ENCODE assay signal across 8 cellular contexts in genomic region chr2:200377774-200378336, GRCh38.
DNase-seq lines count a peak whose midpoint lies in the region; ATAC-seq and TF ChIP-seq lines count a peak whose summit lies in the region.

No MANE protein-coding gene starts in this region.

- peak; percentile 30 for ATAC-seq in SK-N-SH treated with all-trans-retinoic acid at 6 μM for 48 hours
- ATAC-seq in HG03025 (IDR thresholded peaks at IDR 0.05; ENCODE audit: low FRiP score, unreplicated experiment): no peak
- ATAC-seq in HG03039 (IDR thresholded peaks at IDR 0.05; ENCODE audit: unreplicated experiment): no peak
- no peak for ATAC-seq in GM18511 (IDR thresholded peaks at IDR 0.05; ENCODE audit: unreplicated experiment)

- H2AFZ ChIP-seq in hepatocyte: no peak overlapping the region

- H3K9me3 ChIP-seq in HEK293 (ENCODE audit: control insufficient read depth, insufficient read depth, low read depth, low read length) (no peaks in the 10 kb centered on the region), hepatocyte (ENCODE audit: low read depth) (no peaks in the 10 kb centered on the region), skeletal muscle tissue (ENCODE audit: control insufficient read depth in 3 of 3, low read length in 3 of 3) (no peaks in the 10 kb centered on the region)

- CTCF ChIA-PET in HEK293 (lab: Yijun Ruan, JAX): interaction anchor here (0.6 kb wide), 1 partner anchor 43 kb away, joined by 7 read pairs; no protein-coding TSS in a partner anchor

- peak; percentile 77 for DNase-seq in hepatocyte (ENCODE audit: low spot score)
- DNase-seq in stimulated activated CD4-positive, alpha-beta T cell treated with anti-CD3 and anti-CD28 coated beads, Interleukin-4, amount 100 ng/mL, for 1 hour: no peak

- POLR2A ChIA-PET in HEK293 (lab: Yijun Ruan, JAX): interaction anchor here (0.6 kb wide), 1 partner anchor 96 kb away, joined by 10 read pairs; no protein-coding TSS in a partner anchor

- H3K9me2 ChIP-seq in hepatocyte (replicated peaks; ENCODE audit: insufficient read depth): no peaks in the 10 kb centered on the region

- no peak overlapping the region for H3K4me3 ChIP-seq in HEK293 (ENCODE audit: low read depth, low read length)
- no peak overlapping the region for H3K4me3 ChIP-seq in hepatocyte
- peak overlapping the region in 1 of 3 donors; percentile 7 for H3K4me3 ChIP-seq in skeletal muscle tissue (ENCODE audit: low read length in 3 of 3)

- H3K4me2 ChIP-seq in hepatocyte: peak overlapping the region; percentile 66

- H3K27ac ChIP-seq in HEK293 (ENCODE audit: extremely low read depth, low read depth, low read length) (no peak overlapping the region), hepatocyte (peak overlapping the region; percentile 91), skeletal muscle tissue (ENCODE audit: low read depth, low read length) (peak overlapping the region; percentile 82)

- TF ChIP-seq CTCF in HEK293 (tag by site-specific recombination; IDR thresholded peaks at IDR 0.05): no peak
- no peak for TF ChIP-seq CTCF in hepatocyte (IDR thresholded peaks at IDR 0.05; ENCODE audit: poor library complexity)

- no peaks in the 10 kb centered on the region for H4K20me1 ChIP-seq in hepatocyte (ENCODE audit: insufficient read depth, poor library complexity, severe bottlenecking)

- H3K9ac ChIP-seq in skeletal muscle tissue (ENCODE audit: low read depth in 1 of 3, low read length in 3 of 3): no peak overlapping the region

- H3K27me3 ChIP-seq in hepatocyte (no peaks in the 10 kb centered on the region), skeletal muscle tissue (ENCODE audit: control insufficient read depth in 3 of 3, insufficient read depth in 3 of 3, low read length in 3 of 3) (no peaks in the 10 kb centered on the region)

- H3K4me1 ChIP-seq in HEK293 (ENCODE audit: control insufficient read depth, insufficient read depth, low read length) (peaks cover 49% of the 10 kb centered on the region), hepatocyte (ENCODE audit: insufficient read depth) (peaks cover 55% of the 10 kb centered on the region), skeletal muscle tissue (ENCODE audit: control insufficient read depth in 3 of 3, insufficient read depth in 3 of 3, low read length in 3 of 3) (peaks cover 26 to 49% (median 42%) of the 10 kb centered on the region in 3 donors)

- H3K36me3 ChIP-seq in HEK293 (ENCODE audit: control insufficient read depth in 2 of 2, insufficient read depth in 1 of 2, low read length in 2 of 2) (no peaks in the 10 kb centered on the region), hepatocyte (replicated peaks; ENCODE audit: insufficient read depth, low read depth) (no peaks in the 10 kb centered on the region), skeletal muscle tissue (ENCODE audit: control insufficient read depth in 3 of 3, insufficient read depth in 3 of 3, low read length in 3 of 3) (no peaks in the 10 kb centered on the region)

- peaks cover 72% of the 10 kb centered on the region for H3K79me2 ChIP-seq in hepatocyte

- 34% methylated on average over 4 of the region's 4 CpGs for WGBS in hepatocyte (ENCODE audit: low lambda C conversion rate, missing lambda C conversion rate)

TF ChIP-seq in HEK293, 187 proteins besides CTCF, POLR2A, EP300 and RAD21:
- TF ChIP-seq ZBTB17 (tag by site-specific recombination; IDR thresholded peaks at IDR 0.05) (peak; percentile 38), ZNF561 (tag by site-specific recombination; IDR thresholded peaks at IDR 0.05; ENCODE audit: borderline replicate concordance) (no peak)

TF ChIP-seq in SK-N-SH treated with all-trans-retinoic acid at 6 μM for 48 hours, 23 proteins besides CTCF, POLR2A, EP300 and RAD21:
- TF ChIP-seq ISL1 (CRISPR knock-in tag; IDR thresholded peaks at IDR 0.05): peak; percentile 65
- peak; percentile 83; the same call in 1 of the 2 replicates for TF ChIP-seq GLIS3 (CRISPR knock-in tag; IDR thresholded peaks at IDR 0.05)
- peak; percentile 93 for TF ChIP-seq TCF4 (CRISPR knock-in tag; IDR thresholded peaks at IDR 0.05; ENCODE audit: borderline replicate concordance)
- TF ChIP-seq POU6F1 (CRISPR knock-in tag; IDR thresholded peaks at IDR 0.05; ENCODE audit: borderline replicate concordance, low read depth): no peak
- no peak for TF ChIP-seq ARNTL (CRISPR knock-in tag; IDR thresholded peaks at IDR 0.05; ENCODE audit: borderline replicate concordance, low read depth)
- TF ChIP-seq OSR1 (CRISPR knock-in tag; IDR thresholded peaks at IDR 0.05): no peak
- TF ChIP-seq ZNF70 (CRISPR knock-in tag; IDR thresholded peaks at IDR 0.05): no peak
- no peak for TF ChIP-seq ZC3H10 (CRISPR knock-in tag; IDR thresholded peaks at IDR 0.05)
- TF ChIP-seq SNAI2 (CRISPR knock-in tag; IDR thresholded peaks at IDR 0.05): no peak
- TF ChIP-seq CSDC2 (CRISPR knock-in tag; IDR thresholded peaks at IDR 0.05): no peak
- TF ChIP-seq RARB (CRISPR knock-in tag; IDR thresholded peaks at IDR 0.05): no peak
- TF ChIP-seq ESRRG (CRISPR knock-in tag; IDR thresholded peaks at IDR 0.05): no peak
- TF ChIP-seq TSHZ2 (CRISPR knock-in tag; IDR thresholded peaks at IDR 0.05): peak; percentile 91; the same call in 1 of the 2 replicates
- peak; percentile 73; the same call in 1 of the 2 replicates for TF ChIP-seq CREB5 (CRISPR knock-in tag; IDR thresholded peaks at IDR 0.05; ENCODE audit: low read depth)
- TF ChIP-seq BACH2 (CRISPR knock-in tag; IDR thresholded peaks at IDR 0.05; ENCODE audit: borderline replicate concordance): no peak
- TF ChIP-seq ZNF8 (CRISPR knock-in tag; IDR thresholded peaks at IDR 0.05): 0 out of 2 replicates have a peak, but pooled peaks have one; percentile 6
- TF ChIP-seq PPARA (CRISPR knock-in tag; IDR thresholded peaks at IDR 0.05; ENCODE audit: borderline replicate concordance): no peak
- no peak for TF ChIP-seq ZNF565 (CRISPR knock-in tag; conservative IDR thresholded peaks at IDR 0.05; ENCODE audit: low read depth)
